In genomic region chr2:85783796-85784195, GRCh38 we compare ENCODE assay signal across 2 cellular contexts.
TF ChIP-seq lines count a peak whose summit lies in the region.

No MANE protein-coding gene starts in this region.

TF ChIP-seq in HCT116, 20 proteins besides CTCF, POLR2A, EP300 and RAD21 (continued from another document):
- TF ChIP-seq REST (IDR thresholded peaks at IDR 0.05; ENCODE audit: low read depth) (no peak), ELF1 (IDR thresholded peaks at IDR 0.05; ENCODE audit: borderline replicate concordance, low read depth) (no peak), ZFX (IDR thresholded peaks at IDR 0.05) (no peak), MAX (IDR thresholded peaks at IDR 0.05) (no peak), YY1 (IDR thresholded peaks at IDR 0.05; ENCODE audit: extremely low read depth, insufficient replicate concordance, low read depth, low read length) (no peak), JUND (IDR thresholded peaks at IDR 0.05) (no peak), SRF (IDR thresholded peaks at IDR 0.05; ENCODE audit: low read depth) (no peak), ZBTB33 (IDR thresholded peaks at IDR 0.05; ENCODE audit: extremely low read depth, insufficient replicate concordance, low read length) (no peak), EGR1 (IDR thresholded peaks at IDR 0.05; ENCODE audit: low read depth) (no peak), SIN3A (IDR thresholded peaks at IDR 0.05; ENCODE audit: low read depth) (no peak), EZH2 (IDR thresholded peaks at IDR 0.05) (no peak), CEBPB (IDR thresholded peaks at IDR 0.05; ENCODE audit: low read depth) (no peak), CBX3 (IDR thresholded peaks at IDR 0.05; ENCODE audit: low read depth) (no peak), ATF3 (IDR thresholded peaks at IDR 0.05) (no peak)

TF ChIP-seq in WTC11, 78 proteins besides CTCF, POLR2A, EP300 and RAD21 (continued from another document):
- no peak for TF ChIP-seq IRF1 (CRISPR knock-in tag; IDR thresholded peaks at IDR 0.05)
- no peak for TF ChIP-seq STAT6 (CRISPR knock-in tag; conservative IDR thresholded peaks at IDR 0.05; ENCODE audit: low read depth)
- TF ChIP-seq SP1 (CRISPR knock-in tag; conservative IDR thresholded peaks at IDR 0.05), result no peak
- no peak for TF ChIP-seq EMX1 (CRISPR knock-in tag; IDR thresholded peaks at IDR 0.05)
- no peak for TF ChIP-seq ATF2 (CRISPR knock-in tag; IDR thresholded peaks at IDR 0.05; ENCODE audit: borderline replicate concordance, low read depth)
- TF ChIP-seq ZNF263 (CRISPR knock-in tag; IDR thresholded peaks at IDR 0.05; ENCODE audit: low read depth), result no peak
- no peak for TF ChIP-seq GRHL2 (CRISPR knock-in tag; IDR thresholded peaks at IDR 0.05; ENCODE audit: insufficient replicate concordance, severe bottlenecking)
- TF ChIP-seq OVOL2 (CRISPR knock-in tag; IDR thresholded peaks at IDR 0.05; ENCODE audit: borderline replicate concordance), result no peak
- TF ChIP-seq ZNF423 (CRISPR knock-in tag; IDR thresholded peaks at IDR 0.05), result no peak
- no peak for TF ChIP-seq ATF1 (CRISPR knock-in tag; IDR thresholded peaks at IDR 0.05)
- no peak for TF ChIP-seq MAX (CRISPR knock-in tag; IDR thresholded peaks at IDR 0.05)
- TF ChIP-seq TP53 (CRISPR knock-in tag; IDR thresholded peaks at IDR 0.05), result no peak
- no peak for TF ChIP-seq FOXP4 (CRISPR knock-in tag; IDR thresholded peaks at IDR 0.05)
- TF ChIP-seq KAT7 (CRISPR knock-in tag; IDR thresholded peaks at IDR 0.05; ENCODE audit: borderline replicate concordance), result no peak
